In the genomic region with DNA sequence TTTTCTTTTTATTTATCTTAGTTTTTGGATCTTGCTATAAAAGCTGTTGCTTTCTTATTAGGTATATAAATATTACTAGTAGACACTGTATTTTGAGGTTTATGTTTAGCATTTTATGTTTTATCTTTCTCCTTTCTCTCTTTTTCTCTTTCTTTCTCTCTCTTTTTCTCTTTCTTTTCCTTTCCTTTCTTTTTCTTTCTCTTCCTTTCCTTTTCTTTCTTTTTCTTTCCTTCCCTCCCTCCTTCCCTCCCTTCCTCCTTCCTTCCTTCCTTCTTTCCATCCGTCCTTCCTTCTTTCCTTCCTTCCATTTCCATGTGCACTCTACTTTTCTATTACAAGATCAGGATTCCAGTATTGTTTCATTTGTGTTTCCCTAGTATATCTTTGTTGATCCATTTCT, we compare ENCODE assay signal across 23 cellular contexts.
DNase-seq lines count a peak whose midpoint lies in the region; ATAC-seq, FAIRE-seq and TF ChIP-seq lines count a peak whose summit lies in the region.
"Had no signal": no experiment of that assay in that cellular context is flagged by ENCODE, and none has a peak within 500 bp of the region (broad histone marks: within the 10 kb centered on the region; RNA-seq: fewer than 3 reads in every experiment).

No MANE protein-coding gene starts in this region.

- no peak overlapping the region for H3K27ac Mint-ChIP-seq in activated CD8-positive, alpha-beta T cell treated with anti-CD3 and anti-CD28 coated beads for 36 hours
- H3K27ac Mint-ChIP-seq in activated CD8-positive, alpha-beta T cell treated with anti-CD3 and anti-CD28 coated beads, Interleukin-2, amount 10 ng/mL, durations not matched to agents 7 days and 5 days = no peak overlapping the region
- no peak overlapping the region for H3K27ac Mint-ChIP-seq in CD14-positive monocyte
- H3K27ac Mint-ChIP-seq: CD4-positive, alpha-beta T cell; CD8-positive, alpha-beta T cell had no signal

- no peaks in the 10 kb centered on the region for H3K9me3 Mint-ChIP-seq in activated CD8-positive, alpha-beta T cell treated with anti-CD3 and anti-CD28 coated beads for 36 hours
- H3K9me3 Mint-ChIP-seq in activated CD8-positive, alpha-beta T cell treated with anti-CD3 and anti-CD28 coated beads, Interleukin-2, amount 10 ng/mL, durations not matched to agents 7 days and 5 days (ENCODE audit: insufficient read depth) = no peaks in the 10 kb centered on the region
- H3K9me3 Mint-ChIP-seq in CD14-positive monocyte = peaks cover 0 to 3% (median 0%) of the 10 kb centered on the region in 7 donors
- H3K9me3 Mint-ChIP-seq: CD4-positive, alpha-beta T cell; CD8-positive, alpha-beta T cell had no signal

- 0% methylated on average over 1 of the region's 1 CpG for WGBS in K562 (ENCODE audit: insufficient coverage, low coverage, missing lambda C conversion rate)

- H2AFZ ChIP-seq in ACC112 (ENCODE audit: low read length, unreplicated experiment) (peak overlapping the region; percentile 31), K562 (ENCODE audit: low read depth, low read length) (no peak overlapping the region)

- CTCF ChIA-PET in activated CD8-positive, alpha-beta T cell treated with anti-CD3 and anti-CD28 coated beads for 36 hours (lab: Charles Lee) = no interaction called here
- CTCF ChIA-PET in activated CD8-positive, alpha-beta T cell treated with anti-CD3 and anti-CD28 coated beads, Interleukin-2, amount 10 ng/mL, durations not matched to agents 7 days and 5 days (lab: Charles Lee) = no interaction called here
- CTCF ChIA-PET in K562 (lab: Yijun Ruan, JAX; ENCODE audit: low intra/inter-chr PET ratio) = no interaction called here

- intact Hi-C loops in activated CD8-positive, alpha-beta T cell treated with anti-CD3 and anti-CD28 coated beads for 36 hours (cut with micrococcal nuclease) = no loop called here
- intact Hi-C loops in CD14-positive monocyte (cut with micrococcal nuclease) = no loop called here
- intact Hi-C loops in K562 (cut with micrococcal nuclease) = no loop called here

- H3K79me2 ChIP-seq in ACC112 (ENCODE audit: control insufficient read depth, insufficient read depth, low read length, unreplicated experiment) = no peaks in the 10 kb centered on the region
- no peaks in the 10 kb centered on the region for H3K79me2 ChIP-seq in K562 (ENCODE audit: control insufficient read depth, insufficient read depth, low read length)

- no peak for FAIRE-seq in K562 (lab: Jason Lieb, UNC)
- FAIRE-seq: A549, D721Med, GM12891, GM19239 had no signal

- no peaks in the 10 kb centered on the region for H3K36me3 Mint-ChIP-seq in activated CD8-positive, alpha-beta T cell treated with anti-CD3 and anti-CD28 coated beads for 36 hours (ENCODE audit: low read depth)
- H3K36me3 Mint-ChIP-seq in activated CD8-positive, alpha-beta T cell treated with anti-CD3 and anti-CD28 coated beads, Interleukin-2, amount 10 ng/mL, durations not matched to agents 7 days and 5 days (ENCODE audit: low read depth) = no peaks in the 10 kb centered on the region
- H3K36me3 Mint-ChIP-seq in CD14-positive monocyte = no peaks in the 10 kb centered on the region
- H3K36me3 Mint-ChIP-seq: CD8-positive, alpha-beta T cell had no signal

- H3K4me3 Mint-ChIP-seq in activated CD8-positive, alpha-beta T cell treated with anti-CD3 and anti-CD28 coated beads for 36 hours = no peak overlapping the region
- no peak overlapping the region for H3K4me3 Mint-ChIP-seq in activated CD8-positive, alpha-beta T cell treated with anti-CD3 and anti-CD28 coated beads, Interleukin-2, amount 10 ng/mL, durations not matched to agents 7 days and 5 days
- no peak overlapping the region for H3K4me3 Mint-ChIP-seq in CD14-positive monocyte
- H3K4me3 Mint-ChIP-seq: CD4-positive, alpha-beta T cell; CD8-positive, alpha-beta T cell had no signal

- H3K27me3 Mint-ChIP-seq in activated CD8-positive, alpha-beta T cell treated with anti-CD3 and anti-CD28 coated beads for 36 hours = no peaks in the 10 kb centered on the region
- H3K27me3 Mint-ChIP-seq in activated CD8-positive, alpha-beta T cell treated with anti-CD3 and anti-CD28 coated beads, Interleukin-2, amount 10 ng/mL, durations not matched to agents 7 days and 5 days (ENCODE audit: low read depth) = no peaks in the 10 kb centered on the region
- H3K27me3 Mint-ChIP-seq in CD14-positive monocyte (ENCODE audit: low read depth in 3 of 3) = peaks cover 0 to 1% (median 0%) of the 10 kb centered on the region in 3 donors
- H3K27me3 Mint-ChIP-seq: CD4-positive, alpha-beta T cell had no signal

- H3K4me1 ChIP-seq in ACC112 (ENCODE audit: control insufficient read depth, insufficient read depth, low read length, unreplicated experiment) (no peaks in the 10 kb centered on the region), K562 (replicated peaks in 1 of 2; ENCODE audit: control insufficient read depth in 2 of 2, insufficient read depth in 2 of 2, low read length in 2 of 2) (no peaks in the 10 kb centered on the region)
- H3K4me1 ChIP-seq: A549, BE2C, BLaER1 had no signal

- no peaks in the 10 kb centered on the region for H3K9me3 ChIP-seq in K562 (replicated peaks; ENCODE audit: control insufficient read depth, insufficient read depth, low read depth, low read length)
- H3K9me3 ChIP-seq: A549, BE2C, BLaER1, Caco-2 had no signal

- in situ Hi-C loops in K562 (cut with MboI) = no loop called here

- no TSS peak for BruUV-seq in K562 (replicated peaks; lab: Mats Ljungman, UMichigan)

- DNase-seq in activated CD8-positive, alpha-beta T cell treated with anti-CD3 and anti-CD28 coated beads for 36 hours = no peak
- no peak for DNase-seq in activated CD8-positive, alpha-beta T cell treated with anti-CD3 and anti-CD28 coated beads, Interleukin-2, amount 10 ng/mL, durations not matched to agents 7 days and 5 days
- DNase-seq in CD14-positive monocyte (ENCODE audit: low spot score) (no peak), K562 (ENCODE audit: extremely low read depth in 1 of 4, low spot score in 3 of 4) (no peak), amygdala (lab: John Stamatoyannopoulos, UW) (no peak), Ammon's horn (ENCODE audit: low spot score) (no peak)
- DNase-seq: ACHN; BE2C; C1 segment of cervical spinal cord; Caco-2; Calu3; CD4-positive, alpha-beta T cell; CD8-positive, alpha-beta T cell; DMS79 treated with DMSO at 0.1 percent for 48 hours; GF-D8 had no signal

- H3K9ac ChIP-seq in K562 (ENCODE audit: insufficient read depth in 1 of 2, low read depth in 2 of 2, low read length in 2 of 2) = no peak overlapping the region
- H3K9ac ChIP-seq: BLaER1 had no signal

- no peak overlapping the region for H3K4me2 ChIP-seq in K562 (ENCODE audit: insufficient read depth, low read length)
- H3K4me2 ChIP-seq: A549, BLaER1 had no signal

- no peaks in the 10 kb centered on the region for H3K4me1 Mint-ChIP-seq in activated CD8-positive, alpha-beta T cell treated with anti-CD3 and anti-CD28 coated beads for 36 hours (ENCODE audit: low read depth)
- no peaks in the 10 kb centered on the region for H3K4me1 Mint-ChIP-seq in activated CD8-positive, alpha-beta T cell treated with anti-CD3 and anti-CD28 coated beads, Interleukin-2, amount 10 ng/mL, durations not matched to agents 7 days and 5 days (ENCODE audit: low read depth)
- no peaks in the 10 kb centered on the region for H3K4me1 Mint-ChIP-seq in CD14-positive monocyte

- no peaks in the 10 kb centered on the region for H4K20me1 ChIP-seq in K562 (replicated peaks; ENCODE audit: control insufficient read depth, insufficient read depth, low read length)
- H4K20me1 ChIP-seq: BLaER1 had no signal

- ATAC-seq in activated CD8-positive, alpha-beta T cell treated with anti-CD3 and anti-CD28 coated beads for 36 hours = no peak
- no peak for ATAC-seq in activated CD8-positive, alpha-beta T cell treated with anti-CD3 and anti-CD28 coated beads, Interleukin-2, amount 10 ng/mL, durations not matched to agents 7 days and 5 days
- no peak for ATAC-seq in K562
- no peak for ATAC-seq in GM19452 (IDR thresholded peaks at IDR 0.05; ENCODE audit: unreplicated experiment)
- ATAC-seq: A549; CD8-positive, alpha-beta T cell had no signal

- TF ChIP-seq CTCF in activated CD8-positive, alpha-beta T cell treated with anti-CD3 and anti-CD28 coated beads for 36 hours (IDR thresholded peaks at IDR 0.05) = peak; percentile 23
- TF ChIP-seq CTCF in CD14-positive monocyte (IDR thresholded peaks at IDR 0.05) (peak; percentile 10), K562 (IDR thresholded peaks at IDR 0.05 in 2 of 3, conservative IDR thresholded peaks at IDR 0.05 in 1 of 3; ENCODE audit: insufficient read depth in 2 of 3, low read depth in 1 of 3, low read length in 3 of 3) (no peak)

- POLR2A ChIA-PET in activated CD8-positive, alpha-beta T cell treated with anti-CD3 and anti-CD28 coated beads for 36 hours (lab: Charles Lee) = no interaction called here
- POLR2A ChIA-PET in activated CD8-positive, alpha-beta T cell treated with anti-CD3 and anti-CD28 coated beads, Interleukin-2, amount 10 ng/mL, durations not matched to agents 7 days and 5 days (lab: Charles Lee) = no interaction called here
- POLR2A ChIA-PET in K562 (lab: Yijun Ruan, JAX) = no interaction called here

- H3K9me1 ChIP-seq in K562 (ENCODE audit: control insufficient read depth, insufficient read depth, low read length) = no peaks in the 10 kb centered on the region

- TF ChIP-seq EP300 in K562 (IDR thresholded peaks at IDR 0.05; ENCODE audit: low read length) = no peak

- TF ChIP-seq RAD21 in K562 (CRISPR knock-in tag; conservative IDR thresholded peaks at IDR 0.05 in 1 of 2, IDR thresholded peaks at IDR 0.05 in 1 of 2) = no peak

- 0 out of 2 replicates have a peak, but pooled peaks cover 3% of the 10 kb centered on the region for H3K27me3 ChIP-seq in ACC112 (ENCODE audit: insufficient read depth, low read length)
- no peaks in the 10 kb centered on the region for H3K27me3 ChIP-seq in K562 (ENCODE audit: control insufficient read depth in 2 of 2, insufficient read depth in 2 of 2, low read length in 2 of 2)
- H3K27me3 ChIP-seq: BE2C, BLaER1 had no signal

- H3K4me3 ChIP-seq in ACC112 (ENCODE audit: low read depth, low read length) (no peak overlapping the region), K562 (no peak overlapping the region)
- H3K4me3 ChIP-seq: A549, BLaER1 had no signal

- no peak overlapping the region for H3K27ac ChIP-seq in ACC112 (ENCODE audit: low read depth, low read length)
- no peak overlapping the region for H3K27ac ChIP-seq in K562 (ENCODE audit: extremely low read depth, low read depth, low read length)
- H3K27ac ChIP-seq: 22Rv1, A549, BLaER1 had no signal

- H3K36me3 ChIP-seq in ACC112 (ENCODE audit: insufficient read depth, low read length) = no peaks in the 10 kb centered on the region
- no peaks in the 10 kb centered on the region for H3K36me3 ChIP-seq in K562 (ENCODE audit: control insufficient read depth, insufficient read depth, low read length)
- H3K36me3 ChIP-seq: BE2C, BLaER1 had no signal

- TF ChIP-seq POLR2A in K562 (conservative IDR thresholded peaks at IDR 0.05) = no peak

Comparison
In these comparisons a context has a peak if more than half of its experiments do, and no peak if none do; other contexts are left out.
1. CTCF ChIP-seq: peak in activated CD8-positive, alpha-beta T cell treated with anti-CD3 and anti-CD28 coated beads for 36 hours (single experiment) and CD14-positive monocyte (single experiment); none in K562 (0 of 3).